Comparison of ENCODE assay signal across 22 cellular contexts in genomic region chr12:32036477-32037263, GRCh38.
A peak's percentile ranks its signal among the peaks of the same experiment; 100 is the strongest.
DNase-seq lines count a peak whose midpoint lies in the region; ATAC-seq, FAIRE-seq and TF ChIP-seq lines count a peak whose summit lies in the region.
"Had no signal": no experiment of that assay in that cellular context is flagged by ENCODE, and none has a peak within 500 bp of the region (broad histone marks: within the 10 kb centered on the region; RNA-seq: fewer than 3 reads in every experiment).

No MANE protein-coding gene starts in this region.

- peaks cover 3% of the 10 kb centered on the region for H3K9me3 Mint-ChIP-seq in glutamatergic neuron (ENCODE audit: unreplicated experiment)
- no peaks in the 10 kb centered on the region for H3K9me3 Mint-ChIP-seq in stimulated activated memory B cell treated with anti-CD40 and anti-IgM and Interleukin-4, amounts not matched to agents 10 μg/mL and 1 μg/mL and 100 μg/mL, for 72 hours
- H3K9me3 Mint-ChIP-seq: activated naive CD8-positive, alpha-beta T cell treated with anti-CD3 and anti-CD28 coated beads for 36 hours; type B pancreatic cell had no signal

- no peak overlapping the region for H3K27ac Mint-ChIP-seq in glutamatergic neuron (ENCODE audit: unreplicated experiment)
- no peak overlapping the region for H3K27ac Mint-ChIP-seq in stimulated activated memory B cell treated with anti-CD40 and anti-IgM and Interleukin-4, amounts not matched to agents 10 μg/mL and 1 μg/mL and 100 μg/mL, for 72 hours
- H3K27ac Mint-ChIP-seq: activated B cell treated with CpG ODN at 0.5 μM for 24 hours; activated naive CD8-positive, alpha-beta T cell treated with anti-CD3 and anti-CD28 coated beads for 36 hours; B cell; dendritic cell treated with granulocyte-macrophage colony-stimulating factor and Interleukin-4, amounts not matched to agents 40 ng/mL and 50 ng/mL, for 4 days; type B pancreatic cell had no signal

- FAIRE-seq in urothelium cell line (lab: Jason Lieb, UNC): no peak
- FAIRE-seq: keratinocyte had no signal

- no peak for ATAC-seq in stimulated activated memory B cell treated with anti-CD40 and anti-IgM and Interleukin-4, amounts not matched to agents 10 μg/mL and 1 μg/mL and 100 μg/mL, for 72 hours

- H3K4me1 Mint-ChIP-seq in glutamatergic neuron (ENCODE audit: low read depth, unreplicated experiment): peaks cover 2% of the 10 kb centered on the region
- H3K4me1 Mint-ChIP-seq in stimulated activated memory B cell treated with anti-CD40 and anti-IgM and Interleukin-4, amounts not matched to agents 10 μg/mL and 1 μg/mL and 100 μg/mL, for 72 hours: no peaks in the 10 kb centered on the region
- H3K4me1 Mint-ChIP-seq: activated naive CD8-positive, alpha-beta T cell treated with anti-CD3 and anti-CD28 coated beads for 36 hours; B cell had no signal

- no peaks in the 10 kb centered on the region for H3K36me3 Mint-ChIP-seq in glutamatergic neuron (ENCODE audit: unreplicated experiment)
- H3K36me3 Mint-ChIP-seq in stimulated activated memory B cell treated with anti-CD40 and anti-IgM and Interleukin-4, amounts not matched to agents 10 μg/mL and 1 μg/mL and 100 μg/mL, for 72 hours: no peaks in the 10 kb centered on the region
- H3K36me3 Mint-ChIP-seq: activated naive CD8-positive, alpha-beta T cell treated with anti-CD3 and anti-CD28 coated beads for 36 hours; type B pancreatic cell had no signal

- DNase-seq in NCI-H82 (lab: John Stamatoyannopoulos, UW) (peak; percentile 59), NCI-H82 treated with DMSO at 0.1 percent for 48 hours (lab: John Stamatoyannopoulos, UW; ENCODE audit: unreplicated experiment) (no peak), NCI-H69 (lab: John Stamatoyannopoulos, UW) (peak; percentile 64), glutamatergic neuron (peak; percentile 18), urothelium cell line (ENCODE audit: low spot score) (peak; percentile 14), KG1 (lab: John Stamatoyannopoulos, UW) (no peak)
- DNase-seq in activated CD4-positive, CD25-positive, alpha-beta regulatory T cell treated with anti-CD3 and anti-CD28 coated beads, Interleukin-2, amount 50 U/mL, for 72 hours: no peak
- DNase-seq: activated B cell treated with CpG ODN at 0.5 μM for 24 hours; activated CD4-positive, alpha-beta T cell treated with anti-CD3 and anti-CD28 coated beads, Interleukin-2, amount 50 U/mL, for 48 hours; activated CD8-positive, alpha-beta memory T cell treated with anti-CD3 and anti-CD28 coated beads, Interleukin-2, amount 50 U/mL, for 48 hours; activated naive CD8-positive, alpha-beta T cell treated with anti-CD3 and anti-CD28 coated beads for 36 hours; DMS79; HCEC 1CT; KBM-7; NCI-H1694; NCI-H526; T-helper 9 cell had no signal

- no peak overlapping the region for H3K4me3 Mint-ChIP-seq in glutamatergic neuron (ENCODE audit: unreplicated experiment)
- H3K4me3 Mint-ChIP-seq in stimulated activated memory B cell treated with anti-CD40 and anti-IgM and Interleukin-4, amounts not matched to agents 10 μg/mL and 1 μg/mL and 100 μg/mL, for 72 hours: no peak overlapping the region
- H3K4me3 Mint-ChIP-seq: activated B cell treated with CpG ODN at 0.5 μM for 24 hours; activated naive CD8-positive, alpha-beta T cell treated with anti-CD3 and anti-CD28 coated beads for 36 hours; B cell; dendritic cell treated with granulocyte-macrophage colony-stimulating factor and Interleukin-4, amounts not matched to agents 40 ng/mL and 50 ng/mL, for 4 days; type B pancreatic cell had no signal

- H3K27me3 Mint-ChIP-seq in glutamatergic neuron (ENCODE audit: unreplicated experiment): no peaks in the 10 kb centered on the region
- H3K27me3 Mint-ChIP-seq in stimulated activated memory B cell treated with anti-CD40 and anti-IgM and Interleukin-4, amounts not matched to agents 10 μg/mL and 1 μg/mL and 100 μg/mL, for 72 hours: no peaks in the 10 kb centered on the region
- H3K27me3 Mint-ChIP-seq: activated B cell treated with CpG ODN at 0.5 μM for 24 hours; activated naive CD8-positive, alpha-beta T cell treated with anti-CD3 and anti-CD28 coated beads for 36 hours; B cell; dendritic cell treated with granulocyte-macrophage colony-stimulating factor and Interleukin-4, amounts not matched to agents 40 ng/mL and 50 ng/mL, for 4 days had no signal

- TF ChIP-seq CTCF in glutamatergic neuron (IDR thresholded peaks at IDR 0.05; ENCODE audit: partially characterized antibody, unreplicated experiment): no peak

Comparison
In these comparisons a context has a peak if more than half of its experiments do, and no peak if none do; other contexts are left out.
1. DNase-seq: peak in NCI-H82 (single experiment), NCI-H69 (single experiment), glutamatergic neuron (single experiment) and urothelium cell line (single experiment); none in NCI-H82 treated with DMSO at 0.1 percent for 48 hours (single experiment), KG1 (single experiment) and activated CD4-positive, CD25-positive, alpha-beta regulatory T cell treated with anti-CD3 and anti-CD28 coated beads, Interleukin-2, amount 50 U/mL, for 72 hours (single experiment).